In the genomic region with DNA sequence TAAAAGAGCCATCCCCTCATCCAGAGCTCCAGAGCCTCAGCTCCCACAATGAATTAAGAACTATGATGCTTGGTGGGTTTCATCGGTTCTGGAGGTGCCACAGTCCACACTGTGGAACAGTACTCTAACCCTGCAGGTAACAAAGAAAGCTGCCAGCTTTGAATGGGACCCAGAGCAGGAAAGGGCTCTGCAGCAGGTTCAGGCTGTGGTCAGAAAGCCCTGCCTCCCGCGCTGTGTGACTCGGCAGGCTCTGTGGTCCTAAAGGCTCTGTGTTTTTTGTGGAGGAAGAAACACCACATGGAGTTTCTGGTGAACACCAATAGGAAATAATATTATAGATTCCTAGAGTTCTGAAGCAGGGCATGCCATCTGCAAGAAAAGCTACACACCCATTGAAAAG, we compare ENCODE assay signal across 29 cellular contexts.
"Had no signal": no experiment of that assay in that cellular context is flagged by ENCODE, and none has a peak within 500 bp of the region (broad histone marks: within the 10 kb centered on the region; RNA-seq: fewer than 3 reads in every experiment).

No MANE protein-coding gene starts in this region.

- H3K36me3 Mint-ChIP-seq: natural killer cell; neural progenitor cell; stimulated activated naive B cell treated with anti-CD40 and anti-IgM and Interleukin-4, amounts not matched to agents 10 μg/mL and 1 μg/mL and 100 μg/mL, for 72 hours had no signal

- H2AFZ ChIP-seq: neural progenitor cell, parathyroid adenoma had no signal

- ATAC-seq: left colon; left lung; lower lobe of right lung; natural killer cell; sciatic nerve; stimulated activated naive B cell treated with anti-CD40 and anti-IgM and Interleukin-4, amounts not matched to agents 10 μg/mL and 1 μg/mL and 100 μg/mL, for 72 hours; stimulated activated naive CD8-positive, alpha-beta T cell treated with anti-CD3 and anti-CD28 coated beads, Interleukin-15, Interleukin-2, amounts not matched to agents 100 U/mL and 50 U/mL, for 24 hours had no signal

- DNase-seq: hippocampal formation; kidney; left colon; left lung; lower lobe of right lung; mammary epithelial cell; mesenchymal stem cell; natural killer cell; nephron progenitor cell; occipital lobe; stimulated activated CD4-positive, alpha-beta T cell treated with anti-CD3 and anti-CD28 coated beads, Interleukin-12 subunit alpha, Interleukin-12 subunit beta, amount 100 ng/mL, for 4 hours; stimulated activated CD4-positive, alpha-beta T cell treated with anti-CD3 and anti-CD28 coated beads, Interleukin-15, amount 100 ng/mL, for 24 hours; stimulated activated CD4-positive, alpha-beta T cell treated with anti-CD3 and anti-CD28 coated beads, Interleukin-2, amount 100 ng/mL, for 24 hours; stimulated activated CD4-positive, alpha-beta T cell treated with anti-CD3 and anti-CD28 coated beads, Interleukin-4, amount 100 ng/mL, for 1 hour; stimulated activated naive B cell treated with anti-CD40 and anti-IgM and Interleukin-4, amounts not matched to agents 10 μg/mL and 1 μg/mL and 100 μg/mL, for 72 hours; stimulated activated naive CD8-positive, alpha-beta T cell treated with anti-CD3 and anti-CD28 coated beads, Interleukin-15, Interleukin-2, amounts not matched to agents 100 U/mL and 50 U/mL, for 24 hours; testis; thyroid gland; transverse colon; upper lobe of left lung had no signal

- H3K4me2 ChIP-seq: neural progenitor cell had no signal

- H3K27me3 ChIP-seq: neural progenitor cell, right atrium auricular region, stomach, testis, thyroid gland, transverse colon, upper lobe of left lung, vagina had no signal

- H3K79me2 ChIP-seq: parathyroid adenoma had no signal

- H3K36me3 ChIP-seq: left lung, lower lobe of right lung, neural progenitor cell, neutrophil, right atrium auricular region, stomach, thyroid gland, transverse colon, upper lobe of left lung, vagina had no signal

- H3K4me3 Mint-ChIP-seq: natural killer cell; nephron progenitor cell; neural progenitor cell; stimulated activated naive B cell treated with anti-CD40 and anti-IgM and Interleukin-4, amounts not matched to agents 10 μg/mL and 1 μg/mL and 100 μg/mL, for 72 hours had no signal

- H3K9me3 ChIP-seq: left lung, lower lobe of right lung, neutrophil, right atrium auricular region, stomach, testis, thyroid gland, transverse colon, upper lobe of left lung, vagina had no signal

- H3K27ac ChIP-seq: left lung, lower lobe of right lung, neural progenitor cell, neutrophil, parathyroid adenoma, right atrium auricular region, skin epidermis, stomach, testis, thyroid gland, transverse colon, upper lobe of left lung, vagina had no signal

- H3K4me1 ChIP-seq: left lung, lower lobe of right lung, neural progenitor cell, parathyroid adenoma, right atrium auricular region, stomach, testis, transverse colon, upper lobe of left lung, vagina had no signal

- H3K9me3 Mint-ChIP-seq: natural killer cell; nephron progenitor cell; neural progenitor cell; stimulated activated naive B cell treated with anti-CD40 and anti-IgM and Interleukin-4, amounts not matched to agents 10 μg/mL and 1 μg/mL and 100 μg/mL, for 72 hours had no signal

- H3K4me3 ChIP-seq: left lung, lower lobe of right lung, neural progenitor cell, right atrium auricular region, skin epidermis, stomach, testis, thyroid gland, transverse colon, upper lobe of left lung, vagina had no signal

- H3K4me1 Mint-ChIP-seq: natural killer cell had no signal

- FAIRE-seq: kidney had no signal

- H3K9ac ChIP-seq: neural progenitor cell, parathyroid adenoma had no signal

- H3K27ac Mint-ChIP-seq: natural killer cell; nephron progenitor cell; neural progenitor cell; progenitor cell of endocrine pancreas; stimulated activated naive B cell treated with anti-CD40 and anti-IgM and Interleukin-4, amounts not matched to agents 10 μg/mL and 1 μg/mL and 100 μg/mL, for 72 hours had no signal
